ENCODE assay signal across 18 cellular contexts in genomic region chr12:3098436-3098835, GRCh38. TPM values are rescaled to one million over a fixed set of nuclear protein-coding genes. Genes with fewer than 3 reads are reported as not detected.
DNase-seq lines count a peak whose midpoint lies in the region; ATAC-seq and TF ChIP-seq lines count a peak whose summit lies in the region.
"Had no signal": no experiment of that assay in that cellular context is flagged by ENCODE, and none has a peak within 500 bp of the region (broad histone marks: within the 10 kb centered on the region; RNA-seq: fewer than 3 reads in every experiment).

No MANE protein-coding gene starts in this region.

- H3K27ac ChIP-seq in heart left ventricle: peak overlapping the region; percentile 58 to 86 (median 78)
- peak overlapping the region; percentile 89 for H3K27ac ChIP-seq in right cardiac atrium (ENCODE audit: low read length)
- peak overlapping the region; percentile 78 for H3K27ac ChIP-seq in parathyroid adenoma
- peak overlapping the region; percentile 83 for H3K27ac ChIP-seq in vagina
- H3K27ac ChIP-seq: SJSA1 had no signal

- H3K4me3 ChIP-seq in heart left ventricle: no peak overlapping the region
- H3K4me3 ChIP-seq in right cardiac atrium (ENCODE audit: low read length): no peak overlapping the region
- no peak overlapping the region for H3K4me3 ChIP-seq in parathyroid adenoma (ENCODE audit: low read depth, low read length)
- H3K4me3 ChIP-seq in vagina: no peak overlapping the region
- H3K4me3 ChIP-seq: mucosa of descending colon, SJSA1 had no signal

- H3K4me2 ChIP-seq in parathyroid adenoma (ENCODE audit: low read length): no peak overlapping the region

- intact Hi-C loops in heart left ventricle (cut with DNase I): no loop called here
- intact Hi-C loops in cardiac septum (cut with DNase I): no loop called here
- intact Hi-C loops in right cardiac atrium (cut with DNase I): no loop called here
- intact Hi-C loops in vagina (cut with DNase I): no loop called here

- H3K36me3 ChIP-seq in heart left ventricle (no peaks in the 10 kb centered on the region), parathyroid adenoma (ENCODE audit: control insufficient read depth, insufficient read depth, low read length) (no peaks in the 10 kb centered on the region), vagina (no peaks in the 10 kb centered on the region)
- H3K36me3 ChIP-seq: SJSA1 had no signal

- H2AFZ ChIP-seq in parathyroid adenoma: no peak overlapping the region

- no peak for ATAC-seq in heart left ventricle
- ATAC-seq in right cardiac atrium: no peak
- ATAC-seq: activated CD8-positive, alpha-beta T cell treated with anti-CD3 and anti-CD28 coated beads for 36 hours had no signal

- TF ChIP-seq POLR2A in heart left ventricle (IDR thresholded peaks at IDR 0.05): no peak
- no peak for TF ChIP-seq POLR2A in vagina (IDR thresholded peaks at IDR 0.05)

- TF ChIP-seq CTCF in heart left ventricle (IDR thresholded peaks at IDR 0.05) (no peak), parathyroid adenoma (IDR thresholded peaks at IDR 0.05) (no peak), vagina (IDR thresholded peaks at IDR 0.05) (no peak)

- H3K4me1 ChIP-seq in heart left ventricle (peaks cover 11 to 72% (median 56%) of the 10 kb centered on the region in 12 donors), right cardiac atrium (ENCODE audit: control insufficient read depth, insufficient read depth, low read length) (peaks cover 20% of the 10 kb centered on the region), parathyroid adenoma (peaks cover 17% of the 10 kb centered on the region), vagina (peaks cover 41% of the 10 kb centered on the region)
- H3K4me1 ChIP-seq: SJSA1 had no signal

- H3K27me3 ChIP-seq in heart left ventricle (no peaks in the 10 kb centered on the region), right cardiac atrium (ENCODE audit: control insufficient read depth, insufficient read depth) (no peaks in the 10 kb centered on the region), parathyroid adenoma (ENCODE audit: control insufficient read depth, insufficient read depth, low read length) (no peaks in the 10 kb centered on the region), vagina (no peaks in the 10 kb centered on the region)
- H3K27me3 ChIP-seq: SJSA1 had no signal

- H3K9ac ChIP-seq in parathyroid adenoma: no peak overlapping the region

- no peak for DNase-seq in heart left ventricle
- no peak for DNase-seq in cardiac septum (ENCODE audit: low spot score)
- no peak for DNase-seq in right cardiac atrium
- DNase-seq in vagina (ENCODE audit: extremely low spot score in 2 of 2): no peak
- DNase-seq in NCI-H2107 (lab: John Stamatoyannopoulos, UW): no peak
- no peak for DNase-seq in SKM-1 (lab: John Stamatoyannopoulos, UW; ENCODE audit: unreplicated experiment)
- DNase-seq in cortex of kidney (lab: John Stamatoyannopoulos, UW): no peak
- DNase-seq: activated B cell treated with CpG ODN at 0.5 μM for 24 hours; activated CD8-positive, alpha-beta T cell treated with anti-CD3 and anti-CD28 coated beads for 36 hours; activated naive CD4-positive, alpha-beta T cell treated with anti-CD3 and anti-CD28 coated beads for 36 hours; activated T-cell treated with anti-CD3 and anti-CD28 coated beads, Interleukin-2, amount 50 U/mL, for 1 hour; CD4-positive, alpha-beta T cell; DMS53; H7 had no signal

- WGBS in heart left ventricle, 4 donors: 61 to 75% (median 68%) methylated on average over 5 of the region's 5 CpGs
- whole genome bisulfite sequencing in right cardiac atrium: 64% methylated on average over 5 of the region's 5 CpGs

- H3K9me3 ChIP-seq in heart left ventricle (peaks cover 0 to 9% (median 0%) of the 10 kb centered on the region in 12 donors), right cardiac atrium (ENCODE audit: control insufficient read depth, low read length) (no peaks in the 10 kb centered on the region), parathyroid adenoma (ENCODE audit: control insufficient read depth, low read length) (no peaks in the 10 kb centered on the region), vagina (no peaks in the 10 kb centered on the region)
- H3K9me3 ChIP-seq: mucosa of descending colon, SJSA1 had no signal

- H3K79me2 ChIP-seq in parathyroid adenoma: peaks cover 32% of the 10 kb centered on the region

RNA-seq across cellular contexts. Expression of gene TSPAN9, which starts 21.3 kb away (rescaled TPM):
- total RNA-seq in heart left ventricle: 100 to 1,000 TPM in 8 of 9 donors, 10 to 100 TPM in 1; 70.0 to 387 (median 158) TPM
- polyA plus RNA-seq in heart left ventricle: 100 to 1,000 TPM; 109 to 120 TPM
- 299 TPM for total RNA-seq in cardiac septum
- 100 to 1,000 TPM; 151 to 184 (median 172) TPM for total RNA-seq in right cardiac atrium
- 121 TPM for polyA plus RNA-seq in right cardiac atrium
- total RNA-seq in vagina: 32.2 TPM
- total RNA-seq: T-helper 2 cell treated with Interferon-gamma antibody and Interleukin-4, amounts not matched to agents 100 ng/mL and 5 ng/mL, for 36 hours had no signal
